In genomic region chrX:18643243-18643642, GRCh38 we compare ENCODE assay signal across 22 cellular contexts. TPM values are rescaled to one million over a fixed set of nuclear protein-coding genes. Genes with fewer than 3 reads are reported as not detected.
DNase-seq lines count a peak whose midpoint lies in the region; ATAC-seq, FAIRE-seq and TF ChIP-seq lines count a peak whose summit lies in the region.
"Had no signal": no experiment of that assay in that cellular context is flagged by ENCODE, and none has a peak within 500 bp of the region (broad histone marks: within the 10 kb centered on the region; RNA-seq: fewer than 3 reads in every experiment).

No MANE protein-coding gene starts in this region.

- BruUV-seq in HepG2 (replicated peaks; lab: Mats Ljungman, UMichigan), result no TSS peak

- H3K4me2 ChIP-seq in HepG2 (ENCODE audit: low read depth, low read length), result peak overlapping the region; percentile 12; the same call in 1 of the 2 replicates
- H3K4me2 ChIP-seq: BLaER1 had no signal

- intact Hi-C loops in HepG2 (cut with micrococcal nuclease; ENCODE audit: unreplicated experiment), result no loop called here
- intact Hi-C loops in right lobe of liver (cut with DNase I), result no loop called here
- intact Hi-C loops in thyroid gland (cut with DNase I), result no loop called here
- intact Hi-C loops in posterior vena cava (cut with DNase I), result no loop called here

- TF ChIP-seq CTCF in HepG2 (CRISPR knock-in tag; IDR thresholded peaks at IDR 0.05) (no peak), right lobe of liver (IDR thresholded peaks at IDR 0.05) (no peak), endodermal cell (conservative IDR thresholded peaks at IDR 0.05) (no peak), thyroid gland (IDR thresholded peaks at IDR 0.05) (no peak)

- no peak overlapping the region for H3K4me3 Mint-ChIP-seq in endodermal cell
- H3K4me3 Mint-ChIP-seq: CD14-positive monocyte; CD4-positive, alpha-beta memory T cell had no signal

- TF ChIP-seq POLR2A in HepG2 (IDR thresholded peaks at IDR 0.05; ENCODE audit: insufficient read depth in 1 of 2, low read depth in 2 of 2, low read length in 2 of 2) (no peak), right lobe of liver (IDR thresholded peaks at IDR 0.05) (no peak), thyroid gland (IDR thresholded peaks at IDR 0.05) (no peak)

- in situ Hi-C loops in HepG2 (cut with HindIII; ENCODE audit: extremely low pct_ligation_motif_present, low pct_unique_long_range_greater_than_20kb), result no loop called here

- H3K36me3 Mint-ChIP-seq in endodermal cell (ENCODE audit: low read depth), result peaks cover 2% of the 10 kb centered on the region
- H3K36me3 Mint-ChIP-seq: CD14-positive monocyte; CD4-positive, alpha-beta memory T cell had no signal

- H3K4me1 ChIP-seq in HepG2 (ENCODE audit: insufficient read depth, low read length) (peaks cover 18% of the 10 kb centered on the region), right lobe of liver (no peaks in the 10 kb centered on the region), endodermal cell (ENCODE audit: control insufficient read depth, insufficient read depth, low read length) (no peaks in the 10 kb centered on the region), thyroid gland (peaks cover 5 to 8% of the 10 kb centered on the region in 2 donors)
- H3K4me1 ChIP-seq: BLaER1, HAP-1 had no signal

- no peak for TF ChIP-seq EP300 in HepG2 (IDR thresholded peaks at IDR 0.05; ENCODE audit: low read depth in 2 of 2, low read length in 2 of 2)
- no peak for TF ChIP-seq EP300 in HepG2 (CRISPR knock-in tag; IDR thresholded peaks at IDR 0.05; ENCODE audit: borderline replicate concordance)

- peak; percentile 4 for FAIRE-seq in HepG2 (lab: Jason Lieb, UNC)
- FAIRE-seq: G401.6, GM19239 had no signal

- DNase-seq in HepG2 (ENCODE audit: low spot score) (no peak), right lobe of liver (no peak), endodermal cell (peak; percentile 23), thyroid gland (peak; percentile 60 to 64), DMS53 (lab: John Stamatoyannopoulos, UW) (no peak), NCI-H1694 treated with DMSO at 0.1 percent for 48 hours (lab: John Stamatoyannopoulos, UW) (no peak), posterior vena cava (ENCODE audit: low spot score) (no peak)
- DNase-seq: 8988T; CD4-positive, alpha-beta memory T cell; DMS153; GM23248; IMR-90 had no signal

- 47% methylated on average over 3 of the region's 3 CpGs for WGBS in HepG2 (ENCODE audit: low lambda C conversion rate)
- 57% methylated on average over 3 of the region's 3 CpGs for WGBS in right lobe of liver (ENCODE audit: insufficient coverage, low coverage, low lambda C conversion rate, missing lambda C conversion rate)
- 96 to 100% methylated on average over 1 to 3 of the region's 3 CpGs for WGBS in endodermal cell (ENCODE audit: insufficient coverage in 1 of 2, insufficient read length in 1 of 2), 2 experiments
- 40 to 54% methylated on average over 3 of the region's 3 CpGs for WGBS in thyroid gland, 2 donors

- H4K20me1 ChIP-seq in HepG2 (ENCODE audit: insufficient read depth, low read length), result no peaks in the 10 kb centered on the region
- H4K20me1 ChIP-seq: BLaER1 had no signal

- H3K4me3 ChIP-seq in HepG2 (replicated peaks in 1 of 3; ENCODE audit: insufficient read depth in 1 of 3, low read depth in 2 of 3, low read length in 3 of 3) (no peak overlapping the region), right lobe of liver (no peak overlapping the region), endodermal cell (ENCODE audit: low read length) (no peak overlapping the region), thyroid gland (replicated peaks in 1 of 3) (no peak overlapping the region)
- H3K4me3 ChIP-seq: BLaER1, GM23248, HAP-1 had no signal

- no peaks in the 10 kb centered on the region for H3K9me3 ChIP-seq in HepG2 (ENCODE audit: low read length)
- no peaks in the 10 kb centered on the region for H3K9me3 ChIP-seq in right lobe of liver
- H3K9me3 ChIP-seq in endodermal cell (ENCODE audit: control insufficient read depth, low read length), result no peaks in the 10 kb centered on the region
- H3K9me3 ChIP-seq in thyroid gland, result no peaks in the 10 kb centered on the region
- H3K9me3 ChIP-seq: BLaER1, HAP-1 had no signal

- H3K36me3 ChIP-seq in HepG2 (replicated peaks in 1 of 2; ENCODE audit: control insufficient read depth in 1 of 2, insufficient read depth in 2 of 2, low read length in 2 of 2) (no peaks in the 10 kb centered on the region), right lobe of liver (no peaks in the 10 kb centered on the region), endodermal cell (ENCODE audit: control insufficient read depth, insufficient read depth, low read length) (no peaks in the 10 kb centered on the region), thyroid gland (no peaks in the 10 kb centered on the region)
- H3K36me3 ChIP-seq: BLaER1, HAP-1 had no signal

- no peak overlapping the region for H3K27ac Mint-ChIP-seq in endodermal cell
- H3K27ac Mint-ChIP-seq: CD4-positive, alpha-beta memory T cell had no signal

- peaks cover 8% of the 10 kb centered on the region for H3K27me3 Mint-ChIP-seq in endodermal cell (ENCODE audit: insufficient read depth)
- H3K27me3 Mint-ChIP-seq: CD4-positive, alpha-beta memory T cell had no signal

- H3K27ac ChIP-seq in HepG2 (ENCODE audit: extremely low read length, insufficient read depth, low read length), result no peak overlapping the region
- no peak overlapping the region for H3K27ac ChIP-seq in right lobe of liver
- no peak overlapping the region for H3K27ac ChIP-seq in endodermal cell (ENCODE audit: low read depth, low read length)
- H3K27ac ChIP-seq in thyroid gland, result peak overlapping the region in 1 of 3 donors; percentile 32
- H3K27ac ChIP-seq: BLaER1, GM23248, HL-60 had no signal

- H2AFZ ChIP-seq in HepG2 (ENCODE audit: low read length), result no peak overlapping the region
- H2AFZ ChIP-seq: GM23248 had no signal

- peaks cover 59% of the 10 kb centered on the region for H3K9me3 Mint-ChIP-seq in endodermal cell

- TF ChIP-seq RAD21 in HepG2 (CRISPR knock-in tag; IDR thresholded peaks at IDR 0.05), result no peak

- H3K27me3 ChIP-seq in HepG2 (ENCODE audit: control insufficient read depth in 1 of 2, insufficient read depth in 2 of 2, low read length in 2 of 2) (no peaks in the 10 kb centered on the region), right lobe of liver (no peaks in the 10 kb centered on the region), endodermal cell (ENCODE audit: control insufficient read depth, insufficient read depth, low read length, poor library complexity, severe bottlenecking) (no peaks in the 10 kb centered on the region), thyroid gland (no peaks in the 10 kb centered on the region)

- H3K9ac ChIP-seq in HepG2 (ENCODE audit: insufficient read depth, low read depth, low read length) (no peak overlapping the region), endodermal cell (ENCODE audit: extremely low read depth, low read length, poor library complexity, severe bottlenecking) (no peak overlapping the region)
- H3K9ac ChIP-seq: BLaER1, GM23248 had no signal

- CTCF ChIA-PET in HepG2 (lab: Yijun Ruan, JAX; ENCODE audit: low intra/inter-chr PET ratio, low total read pairs), result no interaction called here

- no peaks in the 10 kb centered on the region for H3K79me2 ChIP-seq in HepG2 (ENCODE audit: insufficient read depth, low read length)

- POLR2A ChIA-PET in HepG2 (lab: Yijun Ruan, JAX), result no interaction called here

- no peak for ATAC-seq in HepG2
- ATAC-seq in right lobe of liver, result no peak

- H3K4me1 Mint-ChIP-seq in endodermal cell, result peaks cover 6% of the 10 kb centered on the region
- H3K4me1 Mint-ChIP-seq: CD4-positive, alpha-beta memory T cell had no signal

TF ChIP-seq in HepG2, 621 proteins besides CTCF, POLR2A, EP300 and RAD21:
- TF ChIP-seq TBP (CRISPR knock-in tag; IDR thresholded peaks at IDR 0.05) (no peak), ZSCAN25 (CRISPR knock-in tag; IDR thresholded peaks at IDR 0.05) (peak; percentile 85)

RNA-seq across cellular contexts. Expression of gene RS1, which starts 28.7 kb away (rescaled TPM):
- total RNA-seq in HepG2 (2016; rRNA removed; fragmentation: Illumina TruSeq; extraction: Trizol), result not detected in 2 replicates
- not detected in 2 replicates for total RNA-seq in HepG2 (2016; cell fraction: cytosol; rRNA removed; fragmentation: Illumina TruSeq; extraction: Trizol; ENCODE audit: low read depth)
- not detected in 2 replicates for total RNA-seq in HepG2 (2016; cell fraction: insoluble cytoplasmic fraction; rRNA removed; fragmentation: Illumina TruSeq; extraction: Trizol)
- not detected in 2 replicates for total RNA-seq in HepG2 (2016; cell fraction: membrane; rRNA removed; fragmentation: Illumina TruSeq; extraction: Trizol)
- total RNA-seq in HepG2 (2016; cell fraction: nucleus; rRNA removed; fragmentation: Illumina TruSeq; extraction: Trizol), result not detected in 2 replicates
- polyA plus RNA-seq in HepG2 (2011; rRNA removed), result not detected in 2 replicates
- not detected in 2 replicates for polyA plus RNA-seq in HepG2 (2011; cell fraction: cytosol; rRNA removed)
- not detected in 2 replicates for polyA plus RNA-seq in HepG2 (2011; cell fraction: nucleus; rRNA removed)
- polyA plus RNA-seq in HepG2 (2012), result not detected in 2 replicates
- not detected in 2 replicates for polyA plus RNA-seq in HepG2 (2016; cell fraction: cytosol; fragmentation: Illumina TruSeq; extraction: Trizol; ENCODE audit: low read depth)
- not detected in 2 replicates for polyA plus RNA-seq in HepG2 (2016; cell fraction: insoluble cytoplasmic fraction; fragmentation: Illumina TruSeq; extraction: Trizol; ENCODE audit: low read depth)
- not detected in 2 replicates for polyA plus RNA-seq in HepG2 (2016; cell fraction: membrane; fragmentation: Illumina TruSeq; extraction: Trizol; ENCODE audit: low read depth)
- not detected in 2 replicates for polyA plus RNA-seq in HepG2 (2016; cell fraction: nucleus; fragmentation: Illumina TruSeq; extraction: Trizol; ENCODE audit: insufficient read depth, low read depth)
- polyA minus RNA-seq in HepG2 (2011; rRNA and poly(A)+ RNA removed; ENCODE audit: low replicate concordance), result not detected in 2 replicates
- polyA minus RNA-seq in HepG2 (2011; cell fraction: cytosol; rRNA and poly(A)+ RNA removed), result not detected in 2 replicates
- not detected in 2 replicates for polyA minus RNA-seq in HepG2 (2011; cell fraction: nucleus; rRNA and poly(A)+ RNA removed)
- not detected for total RNA-seq in right lobe of liver
- total RNA-seq in endodermal cell, result not detected
- not detected for polyA plus RNA-seq in endodermal cell (2013, experiment 1 of 2)
- polyA plus RNA-seq in endodermal cell (2013, experiment 2 of 2), result not detected
- under 1 TPM in 1 of 4 donors, not detected in 3; 0.67 TPM for total RNA-seq in thyroid gland
- not detected for total RNA-seq in posterior vena cava
- total RNA-seq: A673; CD4-positive, alpha-beta memory T cell; GM23248; H4; HT1080; IMR-90 had no signal
- polyA plus RNA-seq: AG04450; CD14-positive monocyte; CD4-positive, alpha-beta memory T cell; GM23248; IMR-90 had no signal

Comparison
In these comparisons a context has a peak if more than half of its experiments do, and no peak if none do; other contexts are left out.
1. DNase-seq: peak in endodermal cell (single experiment) and thyroid gland (2 of 2); none in HepG2 (single experiment), right lobe of liver (0 of 3), DMS53 (single experiment), NCI-H1694 treated with DMSO at 0.1 percent for 48 hours (single experiment) and posterior vena cava (single experiment).